In the genomic region with DNA sequence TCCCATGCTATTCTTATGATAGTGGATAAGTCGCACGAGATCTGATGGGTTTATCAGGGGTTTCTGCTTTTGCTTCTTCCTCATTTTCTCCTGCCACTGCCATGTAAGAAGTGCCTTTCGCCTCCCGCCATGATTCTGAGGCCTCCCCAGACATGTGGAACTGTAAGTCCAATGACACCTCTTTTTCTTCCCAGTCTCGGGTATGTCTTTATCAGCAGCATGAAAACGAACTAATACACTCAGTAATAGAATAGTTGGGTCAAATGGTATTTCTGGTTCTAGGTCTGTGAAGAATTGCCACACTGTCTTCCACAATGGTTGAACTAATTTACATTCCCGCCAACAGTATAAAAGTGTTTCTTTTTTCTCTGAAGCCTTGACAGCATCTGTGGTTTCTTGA, we compare ENCODE assay signal across 4 cellular contexts. TPM values are rescaled to one million over a fixed set of nuclear protein-coding genes. Genes with fewer than 3 reads are reported as not detected.
"Had no signal": no experiment of that assay in that cellular context is flagged by ENCODE, and none has a peak within 500 bp of the region (broad histone marks: within the 10 kb centered on the region; RNA-seq: fewer than 3 reads in every experiment).

No MANE protein-coding gene starts in this region.

RNA-seq across cellular contexts. Expression of gene HLA-DQB1, which starts 7.7 kb away (rescaled TPM):
- total RNA-seq: bronchial epithelial cell, cerebellum had no signal

RNA-seq across cellular contexts. Expression of gene HLA-DQA1, which starts 36.9 kb away (rescaled TPM):
- total RNA-seq: astrocyte, bronchial epithelial cell, cardiac muscle cell, cerebellum had no signal
- polyA plus RNA-seq: cardiac muscle cell had no signal
